ENCODE assay signal across 8 cellular contexts in genomic region chr11:118609380-118610219, GRCh38. TPM values are rescaled to one million over a fixed set of nuclear protein-coding genes. Genes with fewer than 3 reads are reported as not detected.
A peak's percentile ranks its signal among the peaks of the same experiment; 100 is the strongest.
DNase-seq lines count a peak whose midpoint lies in the region; ATAC-seq and TF ChIP-seq lines count a peak whose summit lies in the region.

No MANE protein-coding gene starts in this region.

- H3K9me3 ChIP-seq in gastroesophageal sphincter, result no peaks in the 10 kb centered on the region
- no peaks in the 10 kb centered on the region for H3K9me3 ChIP-seq in WERI-Rb-1 (ENCODE audit: severe bottlenecking)

- peak in 1 of 2 donors; percentile 11 for TF ChIP-seq POLR2A in gastroesophageal sphincter (IDR thresholded peaks at IDR 0.05)

- POLR2A ChIA-PET in GM10248 (lab: Yijun Ruan, JAX), result no interaction called here

- DNase-seq in GM06990 (ENCODE audit: extremely low read depth, insufficient read length) (peak; percentile 29), pons (ENCODE audit: low spot score) (peak; percentile 74), GM10248 (ENCODE audit: extremely low spot score) (no peak), SK-N-DZ (ENCODE audit: low spot score) (no peak), NCI-H1048 (lab: John Stamatoyannopoulos, UW) (no peak), WERI-Rb-1 (no peak)
- DNase-seq in activated T-cell treated with anti-CD3 and anti-CD28 coated beads, Interleukin-2, amount 50 U/mL, for 1 hour, result peak; percentile 58

- H3K36me3 ChIP-seq in GM06990 (ENCODE audit: control insufficient read depth, insufficient read depth, low read length), result no peaks in the 10 kb centered on the region
- H3K36me3 ChIP-seq in gastroesophageal sphincter, result peaks cover 0 to 15% of the 10 kb centered on the region in 2 donors
- no peaks in the 10 kb centered on the region for H3K36me3 ChIP-seq in WERI-Rb-1

- CTCF ChIA-PET in GM10248 (lab: Yijun Ruan, JAX), result interaction anchor here (0.7 to 6.0 kb wide), 12 partner anchors 9 to 81 kb away, joined by 3 to 68 read pairs (median 4); no protein-coding TSS in a partner anchor

- H3K27ac ChIP-seq in gastroesophageal sphincter (peak overlapping the region in 3 of 4 donors; percentile 92 to 94 (median 92)), WERI-Rb-1 (no peak overlapping the region)

- H3K4me1 ChIP-seq in gastroesophageal sphincter, result peaks cover 0 to 88% (median 30%) of the 10 kb centered on the region in 3 donors

- TF ChIP-seq CTCF in GM06990 (IDR thresholded peaks at IDR 0.05; ENCODE audit: insufficient read depth, low read length, poor library complexity, severe bottlenecking) (no peak), gastroesophageal sphincter (IDR thresholded peaks at IDR 0.05) (no peak), GM10248 (IDR thresholded peaks at IDR 0.05; ENCODE audit: control extremely low read depth, extremely low read depth, low read depth, missing control alignments) (no peak), WERI-Rb-1 (IDR thresholded peaks at IDR 0.05; ENCODE audit: low read depth, low read length) (no peak)

- no peak overlapping the region; the same call in none of the 2 replicates for H3K4me3 ChIP-seq in GM06990 (replicated peaks; ENCODE audit: low read depth, low read length)
- peak overlapping the region; percentile 29 to 87 for H3K4me3 ChIP-seq in gastroesophageal sphincter
- no peak overlapping the region for H3K4me3 ChIP-seq in WERI-Rb-1 (ENCODE audit: low read depth, low read length)

- WGBS in gastroesophageal sphincter (ENCODE audit: low coverage in 1 of 2), 2 donors, result 38 to 40% methylated on average over 23 to 29 of the region's 57 CpGs

- no peak for ATAC-seq in gastroesophageal sphincter

- no peak for TF ChIP-seq EP300 in gastroesophageal sphincter (IDR thresholded peaks at IDR 0.05)

- H3K27me3 ChIP-seq in GM06990 (replicated peaks; ENCODE audit: control insufficient read depth, insufficient read depth, low read length) (peaks cover 10% of the 10 kb centered on the region), gastroesophageal sphincter (no peaks in the 10 kb centered on the region), WERI-Rb-1 (ENCODE audit: insufficient read depth, low read depth, severe bottlenecking) (no peaks in the 10 kb centered on the region)

RNA-seq across cellular contexts. Expression of gene PHLDB1, which starts 2.2 kb away (rescaled TPM):
- 100 to 1,000 TPM in 2 of 4 donors, 10 to 100 TPM in 2; 45.8 to 144 (median 101) TPM for total RNA-seq in gastroesophageal sphincter
- 15.0 and 25.3 TPM in 2 replicates for polyA plus RNA-seq in SK-N-DZ (2014; cell fraction: cytosol; rRNA removed)
- polyA plus RNA-seq in SK-N-DZ (2014; cell fraction: nucleus; rRNA removed), result 24.2 and 28.0 TPM in 2 replicates

RNA-seq across cellular contexts. Expression of gene ARCN1, which starts 37.4 kb away (rescaled TPM):
- 100 to 1,000 TPM in 3 of 4 donors, 10 to 100 TPM in 1; 84.9 to 141 (median 128) TPM for total RNA-seq in gastroesophageal sphincter
- 55.8 and 60.4 TPM in 2 replicates for polyA plus RNA-seq in SK-N-DZ (2014; cell fraction: cytosol; rRNA removed)
- polyA plus RNA-seq in SK-N-DZ (2014; cell fraction: nucleus; rRNA removed), result 11.8 and 17.9 TPM in 2 replicates

RNA-seq across cellular contexts. Expression of gene IFT46, which starts 43.9 kb away (rescaled TPM):
- total RNA-seq in gastroesophageal sphincter, result 10 to 100 TPM; 23.5 to 30.8 (median 27.7) TPM
- polyA plus RNA-seq in SK-N-DZ (2014; cell fraction: cytosol; rRNA removed), result 30.4 and 53.9 TPM in 2 replicates
- 30.9 and 32.9 TPM in 2 replicates for polyA plus RNA-seq in SK-N-DZ (2014; cell fraction: nucleus; rRNA removed)

Comparison
In these comparisons a context has a peak if more than half of its experiments do, and no peak if none do; other contexts are left out.
1. DNase-seq: peak in GM06990 (single experiment), activated T-cell treated with anti-CD3 and anti-CD28 coated beads, Interleukin-2, amount 50 U/mL, for 1 hour (single experiment) and pons (single experiment); none in GM10248 (single experiment), SK-N-DZ (single experiment), NCI-H1048 (single experiment) and WERI-Rb-1 (single experiment).
2. H3K4me3 ChIP-seq: peak in gastroesophageal sphincter (2 of 2); none in GM06990 (single experiment) and WERI-Rb-1 (single experiment).